Comparison of ENCODE assay signal across 10 cellular contexts in the genomic region with DNA sequence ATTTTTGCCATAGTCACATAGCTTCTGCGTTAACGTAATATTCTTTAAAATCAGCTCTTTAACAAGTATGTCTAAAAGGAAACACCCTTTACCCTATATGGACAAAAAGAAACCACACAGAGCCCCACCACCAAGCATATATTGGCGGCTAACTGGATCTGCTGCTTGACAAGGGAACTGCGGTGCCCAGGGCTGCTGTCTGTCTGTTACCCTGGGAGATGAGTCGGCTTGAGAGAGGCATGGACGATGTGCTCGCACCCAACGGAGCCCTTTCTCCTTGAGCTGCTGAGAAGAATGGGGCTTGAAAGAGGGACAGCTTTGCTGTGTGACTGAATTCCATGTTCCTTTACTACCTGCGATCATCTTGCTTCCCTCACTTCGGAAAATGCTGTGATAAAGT.
DNase-seq lines count a peak whose midpoint lies in the region; ATAC-seq and TF ChIP-seq lines count a peak whose summit lies in the region.
"Had no signal": no experiment of that assay in that cellular context is flagged by ENCODE, and none has a peak within 500 bp of the region (broad histone marks: within the 10 kb centered on the region; RNA-seq: fewer than 3 reads in every experiment).

No MANE protein-coding gene starts in this region.

- peaks cover 13% of the 10 kb centered on the region for H3K4me1 Mint-ChIP-seq in T-helper 2 cell treated with Interferon-gamma antibody and Interleukin-4, amounts not matched to agents 5 μg/mL and 100 μg/mL, for 36 hours (ENCODE audit: low read depth)

- H3K4me2 ChIP-seq in KMS-11, result peak overlapping the region; percentile 38

- H3K27me3 Mint-ChIP-seq in T-helper 2 cell treated with Interferon-gamma antibody and Interleukin-4, amounts not matched to agents 5 μg/mL and 100 μg/mL, for 36 hours (ENCODE audit: low read depth), result peaks cover 21% of the 10 kb centered on the region

- no peak for TF ChIP-seq CTCF in KMS-11 (conservative IDR thresholded peaks at IDR 0.05; ENCODE audit: low read depth, low read length)

- ATAC-seq in HG02852 (IDR thresholded peaks at IDR 0.05; ENCODE audit: unreplicated experiment) (no peak), HG03565 (IDR thresholded peaks at IDR 0.05; ENCODE audit: unreplicated experiment) (no peak), GM19351 (IDR thresholded peaks at IDR 0.05; ENCODE audit: unreplicated experiment) (no peak)

- H3K9ac ChIP-seq in KMS-11 (no peak overlapping the region), iPS-20b (ENCODE audit: low read depth, low read length) (no peak overlapping the region; the same call in 1 of the 2 replicates)

- H3K79me2 ChIP-seq in KMS-11 (ENCODE audit: insufficient read depth, low read depth), result no peaks in the 10 kb centered on the region

- no peak overlapping the region for H3K27ac Mint-ChIP-seq in T-helper 2 cell treated with Interferon-gamma antibody and Interleukin-4, amounts not matched to agents 5 μg/mL and 100 μg/mL, for 36 hours

- peak; percentile 50 for DNase-seq in COLO668 (lab: John Stamatoyannopoulos, UW; ENCODE audit: unreplicated experiment)
- DNase-seq in T-helper 2 cell treated with Interferon-gamma antibody and Interleukin-4, amounts not matched to agents 5 μg/mL and 100 μg/mL, for 36 hours (ENCODE audit: low spot score), result no peak
- DNase-seq in NCI-H2029 (lab: John Stamatoyannopoulos, UW), result no peak

- H2AFZ ChIP-seq in KMS-11 (ENCODE audit: low read depth), result peak overlapping the region; percentile 36; the same call in 1 of the 2 replicates

- H3K27me3 ChIP-seq in KMS-11 (ENCODE audit: insufficient read depth, low read depth), result no peaks in the 10 kb centered on the region
- H3K27me3 ChIP-seq in iPS-20b (ENCODE audit: insufficient read depth, low read length), result peaks cover 90% of the 10 kb centered on the region

- peak overlapping the region; percentile 64 for H3K4me3 Mint-ChIP-seq in T-helper 2 cell treated with Interferon-gamma antibody and Interleukin-4, amounts not matched to agents 5 μg/mL and 100 μg/mL, for 36 hours

- peaks cover 14% of the 10 kb centered on the region for H3K4me1 ChIP-seq in KMS-11 (ENCODE audit: low read depth, poor library complexity, severe bottlenecking)
- H3K4me1 ChIP-seq in iPS-20b (ENCODE audit: insufficient read depth, low read length), result peaks cover 21% of the 10 kb centered on the region

- H3K9me3 ChIP-seq in iPS-20b (ENCODE audit: insufficient read depth, low read depth, low read length), result no peaks in the 10 kb centered on the region
- H3K9me3 ChIP-seq: neutrophil, tibial nerve had no signal

- no peaks in the 10 kb centered on the region for H3K9me3 Mint-ChIP-seq in T-helper 2 cell treated with Interferon-gamma antibody and Interleukin-4, amounts not matched to agents 5 μg/mL and 100 μg/mL, for 36 hours

- no peaks in the 10 kb centered on the region for H3K36me3 Mint-ChIP-seq in T-helper 2 cell treated with Interferon-gamma antibody and Interleukin-4, amounts not matched to agents 5 μg/mL and 100 μg/mL, for 36 hours (ENCODE audit: low read depth)

- H3K36me3 ChIP-seq in KMS-11 (ENCODE audit: insufficient read depth) (no peaks in the 10 kb centered on the region), iPS-20b (ENCODE audit: insufficient read depth, low read depth, low read length) (no peaks in the 10 kb centered on the region)
- H3K36me3 ChIP-seq: neutrophil, tibial nerve had no signal

- H3K4me3 ChIP-seq in KMS-11 (IDR thresholded peaks at IDR 0.05; ENCODE audit: insufficient read depth, low read depth, low read length) (no peak overlapping the region), iPS-20b (ENCODE audit: low read length) (peak overlapping the region; percentile 47; the same call in 1 of the 2 replicates)
- H3K4me3 ChIP-seq: tibial nerve had no signal

- H4K20me1 ChIP-seq in KMS-11 (ENCODE audit: insufficient read depth), result no peaks in the 10 kb centered on the region

- no peak overlapping the region for H3K27ac ChIP-seq in KMS-11
- H3K27ac ChIP-seq in iPS-20b (ENCODE audit: low read length), result no peak overlapping the region
- H3K27ac ChIP-seq: neutrophil, tibial nerve had no signal
